20 cellular contexts compared by ENCODE assay signal in the genomic region with DNA sequence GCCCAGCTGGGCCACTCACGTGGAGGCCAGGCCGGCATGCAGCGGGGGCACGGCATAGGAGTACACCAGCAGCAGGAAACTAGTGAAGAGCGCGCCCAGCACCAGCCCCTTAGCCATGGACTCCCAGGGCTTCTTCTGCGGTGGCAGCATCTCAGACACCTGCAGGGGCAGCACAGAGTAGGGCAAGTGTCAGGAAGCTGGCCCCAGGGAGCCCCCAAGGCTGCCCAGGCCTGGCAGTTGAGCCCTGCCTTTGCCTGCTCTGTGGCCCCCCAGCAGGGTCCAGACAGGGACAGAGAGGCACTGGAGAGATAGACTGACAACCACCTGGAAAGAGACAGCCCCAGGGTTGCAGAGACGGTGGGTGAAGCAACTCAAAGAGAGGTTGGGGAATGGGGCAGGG. TPM values are rescaled to one million over a fixed set of nuclear protein-coding genes. Genes with fewer than 3 reads are reported as not detected.
DNase-seq lines count a peak whose midpoint lies in the region; ATAC-seq, FAIRE-seq and TF ChIP-seq lines count a peak whose summit lies in the region.
"Had no signal": no experiment of that assay in that cellular context is flagged by ENCODE, and none has a peak within 500 bp of the region (broad histone marks: within the 10 kb centered on the region; RNA-seq: fewer than 3 reads in every experiment).

No MANE protein-coding gene starts in this region.

- POLR2A ChIA-PET in A549 (lab: Yijun Ruan, JAX) (interaction anchor here (0.6 kb wide), 1 partner anchor 365 kb away, joined by 6 read pairs; no protein-coding TSS in a partner anchor), HCT116 (lab: Charles Lee) (no interaction called here)

- no peak overlapping the region for H3K4me3 ChIP-seq in A549
- H3K4me3 ChIP-seq in HCT116 (replicated peaks in 1 of 2; ENCODE audit: low read depth in 1 of 2, low read length in 2 of 2), result no peak overlapping the region
- H3K4me3 ChIP-seq: BLaER1 treated with 17β-estradiol and CSF1 and Interleukin-3, amounts not matched to agents 10 nM and 100 nM; SJSA1 had no signal

- no peaks in the 10 kb centered on the region for H3K9me2 ChIP-seq in HCT116 (ENCODE audit: insufficient read depth)

- no peak for FAIRE-seq in A549 (lab: Jason Lieb, UNC)
- FAIRE-seq: GM12892, HTR-8/SVneo had no signal

- H2AFZ ChIP-seq in HCT116 (ENCODE audit: low read depth, low read length, poor library complexity, severe bottlenecking), result no peak overlapping the region

- H3K4me1 ChIP-seq in A549 (peaks cover 26% of the 10 kb centered on the region), HCT116 (ENCODE audit: control insufficient read depth in 1 of 2, insufficient read depth in 2 of 2, low read length in 2 of 2) (peaks cover 4 to 21% of the 10 kb centered on the region in 2 experiments; a peak in 3 of 4 replicates)
- H3K4me1 ChIP-seq: BLaER1 treated with 17β-estradiol and CSF1 and Interleukin-3, amounts not matched to agents 10 nM and 100 nM; SJSA1 had no signal

- RAD21 ChIA-PET in HCT116 (lab: Charles Lee; ENCODE audit: low non-redundant PET in 1 of 2, low total read pairs in 2 of 2, uncharacterized antibody in 2 of 2, unreplicated experiment in 2 of 2), result no interaction called here

- H3K36me3 ChIP-seq in HCT116 (ENCODE audit: control insufficient read depth in 1 of 2, insufficient read depth in 2 of 2, low read length in 2 of 2), result no peaks in the 10 kb centered on the region
- H3K36me3 ChIP-seq: BLaER1 treated with 17β-estradiol and CSF1 and Interleukin-3, amounts not matched to agents 10 nM and 100 nM; SJSA1 had no signal

- intact Hi-C loops in HCT116 (cut with micrococcal nuclease), result no loop called here

- ATAC-seq in A549 (peak; percentile 42 to 55; a peak in 3 of 6 replicates), HCT116 (peak; percentile 41; the same call in 1 of the 2 replicates), HG02763 (IDR thresholded peaks at IDR 0.05; ENCODE audit: unreplicated experiment) (no peak)

- WGBS in A549 (ENCODE audit: missing lambda C conversion rate), result 35% methylated on average over 1 of the region's 8 CpGs

- no peak overlapping the region for H3K9ac ChIP-seq in HCT116 (ENCODE audit: low read length)
- H3K9ac ChIP-seq: BLaER1 treated with 17β-estradiol and CSF1 and Interleukin-3, amounts not matched to agents 10 nM and 100 nM had no signal

- no peaks in the 10 kb centered on the region for H3K79me2 ChIP-seq in HCT116 (ENCODE audit: insufficient read depth, low read length)

- CTCF ChIA-PET in A549 (lab: Yijun Ruan, JAX) (interaction anchor here (0.6 to 0.9 kb wide), 4 partner anchors 11 to 269 kb away, joined by 3 to 6 read pairs (median 3); partner anchors contain the start of gene SEC14L6), HCT116 (lab: Charles Lee) (interaction anchor here (0.5 to 1.4 kb wide), 3 partner anchors 49 to 210 kb away, joined by 4 to 6 read pairs (median 5); partner anchors contain the start of gene TCN2)

- H3K4me2 ChIP-seq in A549, result no peak overlapping the region
- no peak overlapping the region for H3K4me2 ChIP-seq in HCT116 (ENCODE audit: low read length)
- H3K4me2 ChIP-seq: BLaER1 treated with 17β-estradiol and CSF1 and Interleukin-3, amounts not matched to agents 10 nM and 100 nM had no signal

- no peaks in the 10 kb centered on the region for H3K27me3 ChIP-seq in HCT116 (ENCODE audit: insufficient read depth, low read length)
- H3K27me3 ChIP-seq: BLaER1 treated with 17β-estradiol and CSF1 and Interleukin-3, amounts not matched to agents 10 nM and 100 nM; SJSA1 had no signal

- TF ChIP-seq RAD21 in A549 (conservative IDR thresholded peaks at IDR 0.05 in 1 of 2, IDR thresholded peaks at IDR 0.05 in 1 of 2), result no peak
- TF ChIP-seq RAD21 in HCT116 (IDR thresholded peaks at IDR 0.05; ENCODE audit: low read depth), result no peak

- 0 out of 6 replicates have a peak overlapping the region, but pooled peaks of 1 of the 2 experiments have one; percentile 45 for H3K27ac ChIP-seq in A549
- H3K27ac ChIP-seq in HCT116 (ENCODE audit: low read depth, low read length), result no peak overlapping the region
- H3K27ac ChIP-seq: BLaER1 treated with 17β-estradiol and CSF1 and Interleukin-3, amounts not matched to agents 10 nM and 100 nM; HL-60; SJSA1 had no signal

- TF ChIP-seq POLR2A in A549 (IDR thresholded peaks at IDR 0.05; ENCODE audit: low read length) (no peak), HCT116 (IDR thresholded peaks at IDR 0.05; ENCODE audit: borderline replicate concordance, extremely low read depth, insufficient read depth, insufficient read length) (no peak)

- H4K20me1 ChIP-seq in HCT116 (ENCODE audit: insufficient read depth), result no peaks in the 10 kb centered on the region
- H4K20me1 ChIP-seq: BLaER1 treated with 17β-estradiol and CSF1 and Interleukin-3, amounts not matched to agents 10 nM and 100 nM had no signal

- TF ChIP-seq CTCF in A549 (IDR thresholded peaks at IDR 0.05) (no peak), HCT116 (IDR thresholded peaks at IDR 0.05 in 2 of 3, conservative IDR thresholded peaks at IDR 0.05 in 1 of 3; ENCODE audit: borderline replicate concordance in 1 of 3, insufficient read depth in 1 of 3, low read depth in 2 of 3, low read length in 2 of 3) (0 out of 6 replicates have a peak, but pooled peaks of 2 of the 3 experiments have one; percentile 13 to 21)

- H3K9me3 ChIP-seq in A549, result no peaks in the 10 kb centered on the region
- no peaks in the 10 kb centered on the region for H3K9me3 ChIP-seq in HCT116 (ENCODE audit: control insufficient read depth in 1 of 2, insufficient read depth in 1 of 2, low read depth in 1 of 2, low read length in 2 of 2)
- H3K9me3 ChIP-seq: BLaER1 treated with 17β-estradiol and CSF1 and Interleukin-3, amounts not matched to agents 10 nM and 100 nM; SJSA1 had no signal

- DNase-seq in A549 (ENCODE audit: low read depth in 1 of 2, low spot score in 1 of 2) (no peak), HCT116 (ENCODE audit: low read depth, low spot score) (no peak), iPS-NIHi11 (ENCODE audit: low spot score) (peak; percentile 36)
- no peak for DNase-seq in effector CD8-positive, alpha-beta T cell (lab: John Stamatoyannopoulos, UW)
- no peak for DNase-seq in activated CD4-positive, CD25-positive, alpha-beta regulatory T cell treated with anti-CD3 and anti-CD28 coated beads, Interleukin-2, amount 50 U/mL, for 72 hours
- DNase-seq: DMS79 treated with DMSO at 0.1 percent for 48 hours, NCI-H1105 treated with DMSO at 0.1 percent for 48 hours, NCI-H1694 treated with DMSO at 0.1 percent for 48 hours, NCI-H2107, NCI-H2227 treated with DMSO at 0.1 percent for 48 hours, NCI-H524 had no signal

- BruUV-seq in HCT116 (replicated peaks; lab: Mats Ljungman, UMichigan), result no TSS peak

- TF ChIP-seq EP300 in A549 (IDR thresholded peaks at IDR 0.05), result no peak

TF ChIP-seq in A549, 52 proteins besides CTCF, POLR2A, EP300 and RAD21 (continues in another document):
- no peak for TF ChIP-seq MAX (IDR thresholded peaks at IDR 0.05)
- no peak for TF ChIP-seq POLR2AphosphoS2 (conservative IDR thresholded peaks at IDR 0.05; ENCODE audit: low read length)

TF ChIP-seq in HCT116, 20 proteins besides CTCF, POLR2A, EP300 and RAD21 (continues in another document):
- TF ChIP-seq POLR2AphosphoS5 (IDR thresholded peaks at IDR 0.05; ENCODE audit: low read depth, low read length), result no peak
- no peak for TF ChIP-seq EZH2phosphoT487 (IDR thresholded peaks at IDR 0.05; ENCODE audit: borderline replicate concordance)
- TF ChIP-seq ZNF274 (IDR thresholded peaks at IDR 0.05; ENCODE audit: low read depth, low read length), result no peak
- TF ChIP-seq ELF1 (IDR thresholded peaks at IDR 0.05; ENCODE audit: borderline replicate concordance, low read depth), result no peak

RNA-seq across cellular contexts. Expression of gene SEC14L6, which starts 10.7 kb away (rescaled TPM):
- polyA plus RNA-seq in A549 (2011; rRNA removed) (not detected in 2 replicates), A549 (2017; fragmentation: RNase III; extraction: RNeasy Plus Mini Kit Qiagen cat#74134 plus additional on column Dnase treatment) (not detected in 3 replicates)
- not detected in 2 replicates for polyA plus RNA-seq in A549 (2012; cell fraction: cytosol; rRNA removed)
- 0.02 TPM in 1 of 2 replicates, not detected in the other for polyA plus RNA-seq in A549 (2012; cell fraction: nucleus; rRNA removed)
- not detected in 2 replicates for polyA minus RNA-seq in A549 (2011; rRNA and poly(A)+ RNA removed)
- total RNA-seq in HCT116 (2021; ENCODE audit: unreplicated experiment), result not detected
- polyA plus RNA-seq in HCT116 (2012), result not detected in 2 replicates
- total RNA-seq: A172, H4, LHCN-M2, SJSA1 had no signal

RNA-seq across cellular contexts. Expression of gene GAL3ST1, which starts 17.2 kb away (rescaled TPM):
- polyA plus RNA-seq in A549 (2011; rRNA removed), result 8.7 and 10.8 TPM in 2 replicates
- polyA plus RNA-seq in A549 (2012; cell fraction: cytosol; rRNA removed), result 22.6 and 33.3 TPM in 2 replicates
- 26.5 and 45.0 TPM in 2 replicates for polyA plus RNA-seq in A549 (2012; cell fraction: nucleus; rRNA removed)
- 10.4 to 14.0 TPM (median 12.5 TPM) in 3 replicates for polyA plus RNA-seq in A549 (2017; fragmentation: RNase III; extraction: RNeasy Plus Mini Kit Qiagen cat#74134 plus additional on column Dnase treatment)
- 3.7 and 7.6 TPM in 2 replicates for polyA minus RNA-seq in A549 (2011; rRNA and poly(A)+ RNA removed)
- 2.1 TPM for total RNA-seq in HCT116 (2021; ENCODE audit: unreplicated experiment)
- 2.7 and 3.6 TPM in 2 replicates for polyA plus RNA-seq in HCT116 (2012)
- total RNA-seq: A172, H4, LHCN-M2, SJSA1 had no signal

RNA-seq across cellular contexts. Expression of gene PES1, which starts 34.5 kb away (rescaled TPM):
- polyA plus RNA-seq in A549 (2011; rRNA removed), result 107 and 131 TPM in 2 replicates
- 142 and 175 TPM in 2 replicates for polyA plus RNA-seq in A549 (2012; cell fraction: cytosol; rRNA removed)
- polyA plus RNA-seq in A549 (2012; cell fraction: nucleus; rRNA removed), result 231 and 283 TPM in 2 replicates
- polyA plus RNA-seq in A549 (2017; fragmentation: RNase III; extraction: RNeasy Plus Mini Kit Qiagen cat#74134 plus additional on column Dnase treatment), result 111 to 116 TPM (median 111 TPM) in 3 replicates
- 211 and 221 TPM in 2 replicates for polyA minus RNA-seq in A549 (2011; rRNA and poly(A)+ RNA removed)
- total RNA-seq in HCT116 (2021; ENCODE audit: unreplicated experiment), result 167 TPM
- polyA plus RNA-seq in HCT116 (2012), result 120 and 128 TPM in 2 replicates

RNA-seq across cellular contexts. Expression of gene TCN2, which starts 49.7 kb away (rescaled TPM):
- polyA plus RNA-seq in A549 (2011; rRNA removed), result 4.3 and 5.6 TPM in 2 replicates
- 2.9 and 3.6 TPM in 2 replicates for polyA plus RNA-seq in A549 (2012; cell fraction: cytosol; rRNA removed)
- 5.3 and 5.7 TPM in 2 replicates for polyA plus RNA-seq in A549 (2012; cell fraction: nucleus; rRNA removed)
- 3.8 to 4.2 TPM (median 3.9 TPM) in 3 replicates for polyA plus RNA-seq in A549 (2017; fragmentation: RNase III; extraction: RNeasy Plus Mini Kit Qiagen cat#74134 plus additional on column Dnase treatment)
- 7.1 and 10.1 TPM in 2 replicates for polyA minus RNA-seq in A549 (2011; rRNA and poly(A)+ RNA removed)
- total RNA-seq in HCT116 (2021; ENCODE audit: unreplicated experiment), result 2.2 TPM
- polyA plus RNA-seq in HCT116 (2012), result 2.3 and 2.7 TPM in 2 replicates

RNA-seq across cellular contexts. Expression of gene SEC14L4, which starts 51.7 kb away (rescaled TPM):
- polyA plus RNA-seq in A549 (2011; rRNA removed) (6.7 and 8.8 TPM in 2 replicates), A549 (2017; fragmentation: RNase III; extraction: RNeasy Plus Mini Kit Qiagen cat#74134 plus additional on column Dnase treatment) (7.7 to 10.0 TPM (median 9.3 TPM) in 3 replicates)
- polyA plus RNA-seq in A549 (2012; cell fraction: cytosol; rRNA removed), result 6.5 and 8.0 TPM in 2 replicates
- polyA plus RNA-seq in A549 (2012; cell fraction: nucleus; rRNA removed), result 25.3 and 25.7 TPM in 2 replicates
- polyA minus RNA-seq in A549 (2011; rRNA and poly(A)+ RNA removed), result 10.4 and 12.6 TPM in 2 replicates
- total RNA-seq in HCT116 (2021; ENCODE audit: unreplicated experiment), result 12.7 TPM
- 8.0 and 9.8 TPM in 2 replicates for polyA plus RNA-seq in HCT116 (2012)
- total RNA-seq: A172, H4, LHCN-M2, SJSA1 had no signal

Comparison
In these comparisons a context has a peak if more than half of its experiments do, and no peak if none do; other contexts are left out.
1. Of the 6 proteins assayed by ChIP-seq in both A549 and HCT116: peak only in A549: none; only in HCT116: CTCF; in both: none; in neither: 5.